8 cellular contexts compared by ENCODE assay signal in genomic region chr22:41048345-41048744, GRCh38. TPM values are rescaled to one million over a fixed set of nuclear protein-coding genes. Genes with fewer than 3 reads are reported as not detected.
A peak's percentile ranks its signal among the peaks of the same experiment; 100 is the strongest.
DNase-seq lines count a peak whose midpoint lies in the region; ATAC-seq, FAIRE-seq and TF ChIP-seq lines count a peak whose summit lies in the region.
"Not testable (repeated sequence)": the region's sequence is repeated elsewhere in the genome, so short reads cannot be mapped to it uniquely, and the experiment has no call there.

No MANE protein-coding gene starts in this region.

- CTCF ChIA-PET in endothelial cell of umbilical vein (lab: Charles Lee), result interaction anchor here (0.9 to 1.1 kb wide), 2 partner anchors 25 to 126 kb away, joined by 3 to 7 read pairs; no protein-coding TSS in a partner anchor

- H2AFZ ChIP-seq in GM23338 (peak overlapping the region; percentile 96), endothelial cell of umbilical vein (ENCODE audit: low read depth, low read length) (peak overlapping the region; percentile 93)

- WGBS in heart left ventricle, 4 donors, result 86 to 91% (median 87%) methylated on average over 12 of the region's 12 CpGs

- H3K4me2 ChIP-seq in GM23338, result not testable (repeated sequence)
- H3K4me2 ChIP-seq in endothelial cell of umbilical vein (ENCODE audit: insufficient read depth, low read length), result peak overlapping the region; percentile 47

- TF ChIP-seq CTCF in GM23338 (conservative IDR thresholded peaks at IDR 0.05; ENCODE audit: low read depth in 2 of 2); ascending aorta (IDR thresholded peaks at IDR 0.05); endothelial cell of umbilical vein (IDR thresholded peaks at IDR 0.05; ENCODE audit: extremely low read depth in 1 of 2, insufficient read depth in 1 of 2, low read depth in 1 of 2, low read length in 2 of 2); heart left ventricle (IDR thresholded peaks at IDR 0.05); mesothelial cell of epicardium (IDR thresholded peaks at IDR 0.05; ENCODE audit: unreplicated experiment); progenitor cell of endocrine pancreas (IDR thresholded peaks at IDR 0.05; ENCODE audit: unreplicated experiment); uterus (IDR thresholded peaks at IDR 0.05): not testable (repeated sequence)

- intact Hi-C loops in ascending aorta (cut with DNase I); endothelial cell of umbilical vein (cut with micrococcal nuclease); uterus (cut with DNase I; ENCODE audit: low total_unique reads): not testable (repeated sequence)
- intact Hi-C loops in heart left ventricle (cut with DNase I), result loop anchor here in 2 of 10 donors (2.0 kb wide), 2 partner anchors 26 to 42 kb away; no protein-coding TSS in a partner anchor

- H3K27ac ChIP-seq in GM23338 (ENCODE audit: low read depth); endothelial cell of umbilical vein (ENCODE audit: insufficient read depth, low read depth, low read length): not testable (repeated sequence)
- H3K27ac ChIP-seq in ascending aorta, result peak overlapping the region in 1 of 2 donors; percentile 37
- peak overlapping the region in 10 of 12 donors; percentile 23 to 76 (median 62) for H3K27ac ChIP-seq in heart left ventricle
- H3K27ac ChIP-seq in uterus, result peak overlapping the region; percentile 47 to 71

- H3K4me1 ChIP-seq in GM23338 (ENCODE audit: insufficient read depth); ascending aorta; endothelial cell of umbilical vein (ENCODE audit: control insufficient read depth, extremely low read depth, insufficient read depth, low read length); uterus: not testable (repeated sequence)
- H3K4me1 ChIP-seq in heart left ventricle, result peaks cover 0 to 26% (median 10%) of the 10 kb centered on the region in 12 donors

- H3K9me2 ChIP-seq in GM23338 (ENCODE audit: insufficient read depth), result not testable (repeated sequence)

- BruUV-seq in endothelial cell of umbilical vein (replicated peaks; lab: Mats Ljungman, UMichigan), result not testable (repeated sequence)

- not testable (repeated sequence) for H3K9me3 Mint-ChIP-seq in GM23338; mesothelial cell of epicardium; progenitor cell of endocrine pancreas (ENCODE audit: low read depth); stimulated activated naive B cell treated with anti-CD40 and anti-IgM and Interleukin-4, amounts not matched to agents 10 μg/mL and 1 μg/mL and 100 μg/mL, for 72 hours

- not testable (repeated sequence) for ATAC-seq in GM23338; heart left ventricle; stimulated activated naive B cell treated with anti-CD40 and anti-IgM and Interleukin-4, amounts not matched to agents 10 μg/mL and 1 μg/mL and 100 μg/mL, for 72 hours (replicated peaks)

- not testable (repeated sequence) for DNase-seq in GM23338 (ENCODE audit: low spot score); ascending aorta (ENCODE audit: low spot score in 2 of 2); endothelial cell of umbilical vein (ENCODE audit: low read depth, low spot score); heart left ventricle; mesothelial cell of epicardium (ENCODE audit: low spot score in 2 of 2, unreplicated experiment in 2 of 2); progenitor cell of endocrine pancreas (ENCODE audit: low spot score, unreplicated experiment); stimulated activated naive B cell treated with anti-CD40 and anti-IgM and Interleukin-4, amounts not matched to agents 10 μg/mL and 1 μg/mL and 100 μg/mL, for 72 hours
- peak in 1 of 2 donors; percentile 21 for DNase-seq in uterus

- not testable (repeated sequence) for H3K4me3 Mint-ChIP-seq in GM23338; progenitor cell of endocrine pancreas (ENCODE audit: low read depth)
- H3K4me3 Mint-ChIP-seq in mesothelial cell of epicardium, result peak overlapping the region; percentile 51
- peak overlapping the region in 1 of 2 donors; percentile 59 for H3K4me3 Mint-ChIP-seq in stimulated activated naive B cell treated with anti-CD40 and anti-IgM and Interleukin-4, amounts not matched to agents 10 μg/mL and 1 μg/mL and 100 μg/mL, for 72 hours

- POLR2A ChIA-PET in endothelial cell of umbilical vein (lab: Charles Lee), result not testable (repeated sequence)

- FAIRE-seq in endothelial cell of umbilical vein (lab: Jason Lieb, UNC), result not testable (repeated sequence)

- H3K79me2 ChIP-seq in GM23338 (replicated peaks; ENCODE audit: insufficient read depth); endothelial cell of umbilical vein (ENCODE audit: control insufficient read depth, insufficient read depth, low read length): not testable (repeated sequence)

- H3K4me3 ChIP-seq in GM23338; endothelial cell of umbilical vein (replicated peaks in 1 of 3; ENCODE audit: insufficient read depth in 1 of 3, low read depth in 1 of 3, low read length in 3 of 3): not testable (repeated sequence)
- peak overlapping the region; percentile 38 to 57 for H3K4me3 ChIP-seq in ascending aorta
- peak overlapping the region in 9 of 12 donors; percentile 25 to 48 (median 35) for H3K4me3 ChIP-seq in heart left ventricle
- H3K4me3 ChIP-seq in uterus, result peak overlapping the region; percentile 19 to 20

- not testable (repeated sequence) for H3K36me3 ChIP-seq in GM23338 (ENCODE audit: insufficient read depth); ascending aorta; endothelial cell of umbilical vein (ENCODE audit: control insufficient read depth in 2 of 2, extremely low read depth in 1 of 2, insufficient read depth in 2 of 2, low read length in 2 of 2); heart left ventricle; uterus

- H3K36me3 Mint-ChIP-seq in GM23338 (ENCODE audit: low read depth); mesothelial cell of epicardium; progenitor cell of endocrine pancreas (ENCODE audit: insufficient read depth); stimulated activated naive B cell treated with anti-CD40 and anti-IgM and Interleukin-4, amounts not matched to agents 10 μg/mL and 1 μg/mL and 100 μg/mL, for 72 hours: not testable (repeated sequence)

- H3K9me1 ChIP-seq in endothelial cell of umbilical vein (replicated peaks; ENCODE audit: control insufficient read depth, extremely low read depth, insufficient read depth, low read length), result not testable (repeated sequence)

- H3F3A ChIP-seq in GM23338 (replicated peaks; ENCODE audit: low read depth), result not testable (repeated sequence)

- dilution Hi-C loops in endothelial cell of umbilical vein (cut with MboI; ENCODE audit: extremely low pct_ligation_motif_present, low sequenced_read_pairs), result not testable (repeated sequence)

- H3K4me1 Mint-ChIP-seq in GM23338; stimulated activated naive B cell treated with anti-CD40 and anti-IgM and Interleukin-4, amounts not matched to agents 10 μg/mL and 1 μg/mL and 100 μg/mL, for 72 hours: not testable (repeated sequence)
- H3K4me1 Mint-ChIP-seq in mesothelial cell of epicardium (peaks cover 21% of the 10 kb centered on the region), progenitor cell of endocrine pancreas (ENCODE audit: low read depth) (peaks cover 11% of the 10 kb centered on the region)

- H3K27me3 ChIP-seq in GM23338 (ENCODE audit: insufficient read depth); ascending aorta; endothelial cell of umbilical vein (ENCODE audit: control insufficient read depth in 2 of 2, insufficient read depth in 2 of 2, low read length in 2 of 2); heart left ventricle; uterus: not testable (repeated sequence)

- not testable (repeated sequence) for H4K20me1 ChIP-seq in GM23338 (replicated peaks; ENCODE audit: insufficient read depth); endothelial cell of umbilical vein (replicated peaks; ENCODE audit: control insufficient read depth, extremely low read depth, insufficient read depth, low read length)

- TF ChIP-seq POLR2A in endothelial cell of umbilical vein (IDR thresholded peaks at IDR 0.05; ENCODE audit: low read depth, low read length); heart left ventricle (IDR thresholded peaks at IDR 0.05); uterus (IDR thresholded peaks at IDR 0.05): not testable (repeated sequence)

- H3K27me3 Mint-ChIP-seq in GM23338 (ENCODE audit: insufficient read depth, low read depth, poor library complexity), result peaks cover 14% of the 10 kb centered on the region
- not testable (repeated sequence) for H3K27me3 Mint-ChIP-seq in mesothelial cell of epicardium (ENCODE audit: low read depth); progenitor cell of endocrine pancreas; stimulated activated naive B cell treated with anti-CD40 and anti-IgM and Interleukin-4, amounts not matched to agents 10 μg/mL and 1 μg/mL and 100 μg/mL, for 72 hours

- H3K9ac ChIP-seq in endothelial cell of umbilical vein (replicated peaks; ENCODE audit: extremely low read depth, insufficient read depth, low read length), result not testable (repeated sequence)

- H3K27ac Mint-ChIP-seq in GM23338, result not testable (repeated sequence)
- H3K27ac Mint-ChIP-seq in mesothelial cell of epicardium (peak overlapping the region; percentile 11), progenitor cell of endocrine pancreas (peak overlapping the region; percentile 37)
- H3K27ac Mint-ChIP-seq in stimulated activated naive B cell treated with anti-CD40 and anti-IgM and Interleukin-4, amounts not matched to agents 10 μg/mL and 1 μg/mL and 100 μg/mL, for 72 hours, result peak overlapping the region; percentile 42

- H3K9me3 ChIP-seq in ascending aorta; endothelial cell of umbilical vein (replicated peaks; ENCODE audit: control insufficient read depth, insufficient read depth, low read length); heart left ventricle; uterus: not testable (repeated sequence)

RNA-seq across cellular contexts. Expression of gene EP300, which starts 44.0 kb away (rescaled TPM):
- total RNA-seq in GM23338 (2014; rRNA removed; shearing (Covaris generic)), result 129 and 130 TPM in 2 replicates
- 39.4 and 40.7 TPM in 2 replicates for polyA plus RNA-seq in GM23338 (2016; fragmentation: Nextera tagmentation; extraction: Ambion mirVana)
- total RNA-seq in ascending aorta, result 47.7 TPM
- total RNA-seq in endothelial cell of umbilical vein, result 63.0 and 66.7 TPM in 2 replicates
- polyA plus RNA-seq in endothelial cell of umbilical vein, result 18.7 and 24.4 TPM in 2 replicates
- polyA plus RNA-seq in endothelial cell of umbilical vein (2011; cell fraction: cytosol; rRNA removed), result 23.3 and 23.7 TPM in 2 replicates
- 57.5 and 65.7 TPM in 2 replicates for polyA plus RNA-seq in endothelial cell of umbilical vein (2011; cell fraction: nucleus; rRNA removed)
- polyA plus RNA-seq in endothelial cell of umbilical vein (2012), result 31.6 and 37.3 TPM in 2 replicates
- polyA minus RNA-seq in endothelial cell of umbilical vein, result 95.3 and 133 TPM in 2 replicates
- polyA minus RNA-seq in endothelial cell of umbilical vein (2011; cell fraction: cytosol; rRNA and poly(A)+ RNA removed), result 18.2 TPM
- polyA minus RNA-seq in endothelial cell of umbilical vein (2011; cell fraction: nucleus; rRNA and poly(A)+ RNA removed), result 80.6 and 117 TPM in 2 replicates
- total RNA-seq in heart left ventricle, result 10 to 100 TPM; 21.1 to 58.0 (median 39.5) TPM
- polyA plus RNA-seq in heart left ventricle, result 10 to 100 TPM; 11.4 to 14.9 TPM
- 113 to 124 TPM (median 123 TPM) in 3 replicates for total RNA-seq in mesothelial cell of epicardium
- total RNA-seq in progenitor cell of endocrine pancreas, result 134 and 143 TPM in 2 replicates
- 100 to 1,000 TPM in 1 of 4 donors, 10 to 100 TPM in 3; 18.8 to 116 (median 72.5) TPM for total RNA-seq in uterus
